32 cellular contexts compared by ENCODE assay signal in the genomic region with DNA sequence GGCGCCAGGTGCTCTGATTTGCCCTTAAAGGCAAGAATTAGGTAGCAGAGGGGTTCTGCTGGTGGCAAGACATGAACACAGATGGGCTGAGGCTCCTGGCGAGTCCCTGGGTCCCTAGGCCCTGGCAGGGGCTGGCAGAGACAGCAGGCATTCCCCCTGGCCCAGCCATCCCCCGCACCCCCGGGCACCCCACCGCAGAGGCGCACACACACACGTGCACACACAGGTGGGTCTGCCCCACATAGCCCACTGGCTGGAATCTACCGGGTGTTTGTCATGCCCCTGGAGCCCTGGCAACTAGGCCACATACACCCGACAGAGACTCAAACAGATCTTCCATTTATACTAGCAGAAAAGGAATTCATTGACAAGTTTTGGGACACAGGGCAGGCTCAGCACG.
"Had no signal": no experiment of that assay in that cellular context is flagged by ENCODE, and none has a peak within 500 bp of the region (broad histone marks: within the 10 kb centered on the region; RNA-seq: fewer than 3 reads in every experiment).

No MANE protein-coding gene starts in this region.

- H3K27me3 ChIP-seq: adrenal gland, brain microvascular endothelial cell, Peyer's patch, SJSA1 had no signal

- DNase-seq: activated CD4-positive, alpha-beta memory T cell treated with anti-CD3 and anti-CD28 coated beads, Interleukin-2, amount 10 ng/mL, durations not matched to agents 7 days and 5 days; activated CD4-positive, alpha-beta T cell treated with anti-CD3 and anti-CD28 coated beads, Interleukin-2, amount 50 U/mL, for 1 hour; activated gamma-delta T cell; activated naive CD4-positive, alpha-beta T cell treated with anti-CD3 and anti-CD28 coated beads for 36 hours; activated T-cell treated with anti-CD3 and anti-CD28 coated beads, Interleukin-2, amount 50 U/mL, for 1 hour; activated T-cell treated with anti-CD3 and anti-CD28 coated beads, Interleukin-2, amount 50 U/mL, for 72 hours; adrenal gland; brain microvascular endothelial cell; central memory CD4-positive, alpha-beta T cell; MM.1S; MV-4-11; NCI-H1092; NCI-H1436 treated with DMSO at 0.1 percent for 48 hours; NCI-H187; NCI-H2029 treated with DMSO at 0.1 percent for 48 hours; NCI-H2107; NCI-H345; NCI-H524 treated with DMSO at 0.1 percent for 48 hours; PC-3; Peyer's patch; RPMI8226; SHP77 treated with DMSO at 0.1 percent for 48 hours had no signal

- ATAC-seq: activated CD4-positive, alpha-beta T cell treated with anti-CD3 and anti-CD28 coated beads for 36 hours; activated CD4-positive, CD25-positive, alpha-beta regulatory T cell treated with anti-CD3 and anti-CD28 coated beads, Interleukin-2, amount 50 U/mL, for 24 hours; activated T-helper 17 cell treated with anti-CD3 and anti-CD28 coated beads, Interleukin-2, amount 50 U/mL, for 72 hours; PC-3 had no signal

- H3K36me3 ChIP-seq: adrenal gland, brain microvascular endothelial cell, Peyer's patch, SJSA1 had no signal

- FAIRE-seq: TTC549 had no signal

- H3K9me3 Mint-ChIP-seq: activated CD4-positive, alpha-beta memory T cell treated with anti-CD3 and anti-CD28 coated beads, Interleukin-2, amount 10 ng/mL, durations not matched to agents 7 days and 5 days; activated naive CD4-positive, alpha-beta T cell treated with anti-CD3 and anti-CD28 coated beads for 36 hours; activated naive CD4-positive, alpha-beta T cell treated with anti-CD3 and anti-CD28 coated beads, Interleukin-2, amount 50 U/mL, for 72 hours; activated T-cell treated with anti-CD3 and anti-CD28 coated beads, Interleukin-2, amount 50 U/mL, for 72 hours; activated T-helper 17 cell treated with anti-CD3 and anti-CD28 coated beads, Interleukin-2, amount 50 U/mL, for 72 hours; T-helper 1 cell treated with Interleukin-12 subunit alpha and Interleukin-12 subunit beta and Interleukin-4 antibody, amounts not matched to agents 30 μg/mL and 1 μg/mL, for 36 hours; T-helper 2 cell treated with Interferon-gamma antibody and Interleukin-4, amounts not matched to agents 5 μg/mL and 100 μg/mL, for 36 hours had no signal

- H3K9ac ChIP-seq: KMS-11, SK-N-SH had no signal

- H3K4me1 ChIP-seq: adrenal gland, Peyer's patch had no signal

- H3K4me3 ChIP-seq: adrenal gland, Peyer's patch, SJSA1 had no signal

- H3K27ac ChIP-seq: adrenal gland, brain microvascular endothelial cell, KMS-11, Peyer's patch, SJSA1 had no signal

- H3K9me3 ChIP-seq: adrenal gland, Peyer's patch, SJSA1, SK-N-SH had no signal

- H3K27ac Mint-ChIP-seq: activated CD4-positive, alpha-beta memory T cell treated with anti-CD3 and anti-CD28 coated beads, Interleukin-2, amount 10 ng/mL, durations not matched to agents 7 days and 5 days; activated naive CD4-positive, alpha-beta T cell treated with anti-CD3 and anti-CD28 coated beads for 36 hours; activated T-cell treated with anti-CD3 and anti-CD28 coated beads, Interleukin-2, amount 50 U/mL, for 72 hours; activated T-helper 17 cell treated with anti-CD3 and anti-CD28 coated beads, Interleukin-2, amount 50 U/mL, for 72 hours; T-helper 1 cell treated with Interleukin-12 subunit alpha and Interleukin-12 subunit beta and Interleukin-4 antibody, amounts not matched to agents 30 μg/mL and 1 μg/mL, for 36 hours; T-helper 2 cell treated with Interferon-gamma antibody and Interleukin-4, amounts not matched to agents 5 μg/mL and 100 μg/mL, for 36 hours had no signal

- H3K27me3 Mint-ChIP-seq: activated CD4-positive, alpha-beta T cell treated with anti-CD3 and anti-CD28 coated beads for 36 hours had no signal

- H3K4me3 Mint-ChIP-seq: activated CD4-positive, alpha-beta memory T cell treated with anti-CD3 and anti-CD28 coated beads, Interleukin-2, amount 10 ng/mL, durations not matched to agents 7 days and 5 days; activated T-helper 17 cell treated with anti-CD3 and anti-CD28 coated beads, Interleukin-2, amount 50 U/mL, for 72 hours; T-helper 1 cell treated with Interleukin-12 subunit alpha and Interleukin-12 subunit beta and Interleukin-4 antibody, amounts not matched to agents 30 μg/mL and 1 μg/mL, for 36 hours had no signal

- H3K4me1 Mint-ChIP-seq: activated T-helper 17 cell treated with anti-CD3 and anti-CD28 coated beads, Interleukin-2, amount 50 U/mL, for 72 hours had no signal

- H3K36me3 Mint-ChIP-seq: activated naive CD4-positive, alpha-beta T cell treated with anti-CD3 and anti-CD28 coated beads, Interleukin-2, amount 50 U/mL, for 72 hours had no signal
